ENCODE assay signal across 31 cellular contexts in genomic region chr2:215149894-215150293, GRCh38. TPM values are rescaled to one million over a fixed set of nuclear protein-coding genes. Genes with fewer than 3 reads are reported as not detected.
"Had no signal": no experiment of that assay in that cellular context is flagged by ENCODE, and none has a peak within 500 bp of the region (broad histone marks: within the 10 kb centered on the region; RNA-seq: fewer than 3 reads in every experiment).

No MANE protein-coding gene starts in this region.

- H3K36me3 Mint-ChIP-seq: naive thymus-derived CD8-positive, alpha-beta T cell; natural killer cell treated with Interleukin-12 subunit alpha and Interleukin-12 subunit beta and Interleukin-15 and Interleukin-18, amount 100 ng/mL, for 72 hours; stimulated activated memory B cell treated with anti-CD40 and anti-IgM and Interleukin-4, amounts not matched to agents 10 μg/mL and 1 μg/mL and 100 μg/mL, for 72 hours; type B pancreatic cell had no signal

- H3K4me3 ChIP-seq: pancreas, prostate gland, right lobe of liver, sigmoid colon, suprapubic skin, testis, tibial artery, transverse colon, upper lobe of right lung, uterus had no signal

- H3K27ac Mint-ChIP-seq: naive thymus-derived CD8-positive, alpha-beta T cell; natural killer cell treated with Interleukin-12 subunit alpha and Interleukin-12 subunit beta and Interleukin-15 and Interleukin-18, amount 100 ng/mL, for 72 hours; nephron progenitor cell; stimulated activated memory B cell treated with anti-CD40 and anti-IgM and Interleukin-4, amounts not matched to agents 10 μg/mL and 1 μg/mL and 100 μg/mL, for 72 hours; stimulated activated naive CD8-positive, alpha-beta T cell treated with anti-CD3 and anti-CD28 coated beads, Interleukin-15, amount 100 ng/mL, for 72 hours; type B pancreatic cell had no signal

- H3K27me3 Mint-ChIP-seq: natural killer cell treated with Interleukin-12 subunit alpha and Interleukin-12 subunit beta and Interleukin-15 and Interleukin-18, amount 100 ng/mL, for 72 hours; stimulated activated memory B cell treated with anti-CD40 and anti-IgM and Interleukin-4, amounts not matched to agents 10 μg/mL and 1 μg/mL and 100 μg/mL, for 72 hours; stimulated activated naive CD8-positive, alpha-beta T cell treated with anti-CD3 and anti-CD28 coated beads, Interleukin-15, amount 100 ng/mL, for 72 hours; type B pancreatic cell had no signal

- ATAC-seq: naive thymus-derived CD8-positive, alpha-beta T cell; pancreas; right cardiac atrium; right lobe of liver; stimulated activated memory B cell treated with anti-CD40 and anti-IgM and Interleukin-4, amounts not matched to agents 10 μg/mL and 1 μg/mL and 100 μg/mL, for 72 hours; stimulated activated naive CD8-positive, alpha-beta T cell treated with anti-CD3 and anti-CD28 coated beads, Interleukin-15, amount 100 ng/mL, for 72 hours; stimulated activated naive CD8-positive, alpha-beta T cell treated with anti-CD3 and anti-CD28 coated beads, Interleukin-15, Interleukin-2, amounts not matched to agents 100 U/mL and 50 U/mL, for 24 hours; upper lobe of right lung had no signal

- H3K4me1 ChIP-seq: pancreas, prostate gland, right lobe of liver, sigmoid colon, suprapubic skin, testis, tibial artery, transverse colon, upper lobe of right lung, uterus had no signal

- H3K9me3 Mint-ChIP-seq: naive thymus-derived CD8-positive, alpha-beta T cell; nephron progenitor cell; neural crest cell; stimulated activated memory B cell treated with anti-CD40 and anti-IgM and Interleukin-4, amounts not matched to agents 10 μg/mL and 1 μg/mL and 100 μg/mL, for 72 hours; stimulated activated naive CD8-positive, alpha-beta T cell treated with anti-CD3 and anti-CD28 coated beads, Interleukin-15, amount 100 ng/mL, for 72 hours; type B pancreatic cell had no signal

- H3K9me3 ChIP-seq: neutrophil, pancreas, prostate gland, right lobe of liver, sigmoid colon, suprapubic skin, testis, tibial artery, transverse colon, upper lobe of right lung, uterus had no signal

- H3K27ac ChIP-seq: neutrophil, pancreas, prostate gland, right lobe of liver, sigmoid colon, suprapubic skin, testis, tibial artery, transverse colon, upper lobe of right lung, uterus had no signal

- H3K4me1 Mint-ChIP-seq: naive thymus-derived CD8-positive, alpha-beta T cell; nephron progenitor cell; neural crest cell; stimulated activated memory B cell treated with anti-CD40 and anti-IgM and Interleukin-4, amounts not matched to agents 10 μg/mL and 1 μg/mL and 100 μg/mL, for 72 hours; stimulated activated naive CD8-positive, alpha-beta T cell treated with anti-CD3 and anti-CD28 coated beads, Interleukin-15, amount 100 ng/mL, for 72 hours had no signal

- H3K4me3 Mint-ChIP-seq: naive thymus-derived CD8-positive, alpha-beta T cell; natural killer cell treated with Interleukin-12 subunit alpha and Interleukin-12 subunit beta and Interleukin-15 and Interleukin-18, amount 100 ng/mL, for 72 hours; nephron progenitor cell; neural crest cell; stimulated activated memory B cell treated with anti-CD40 and anti-IgM and Interleukin-4, amounts not matched to agents 10 μg/mL and 1 μg/mL and 100 μg/mL, for 72 hours; stimulated activated naive CD8-positive, alpha-beta T cell treated with anti-CD3 and anti-CD28 coated beads, Interleukin-15, amount 100 ng/mL, for 72 hours; type B pancreatic cell had no signal

- FAIRE-seq: pancreas, small intestine had no signal

- H3K36me3 ChIP-seq: neutrophil, pancreas, prostate gland, right lobe of liver, sigmoid colon, suprapubic skin, tibial artery, transverse colon, upper lobe of right lung, uterus had no signal

- DNase-seq: naive thymus-derived CD8-positive, alpha-beta T cell; nephron progenitor cell; nucleus accumbens; pancreas; right cardiac atrium; right lobe of liver; sigmoid colon; small intestine; stimulated activated CD4-positive, alpha-beta T cell treated with anti-CD3 and anti-CD28 coated beads, Interleukin-15, amount 100 ng/mL, for 24 hours; stimulated activated CD4-positive, alpha-beta T cell treated with anti-CD3 and anti-CD28 coated beads, Interleukin-2, amount 100 ng/mL, for 24 hours; stimulated activated CD4-positive, alpha-beta T cell treated with anti-CD3 and anti-CD28 coated beads, Interleukin-2, amount 100 ng/mL, for 48 hours; stimulated activated CD4-positive, alpha-beta T cell treated with anti-CD3 and anti-CD28 coated beads, Interleukin-4, amount 100 ng/mL, for 24 hours; stimulated activated naive CD4-positive, alpha-beta T cell; stimulated activated naive CD8-positive, alpha-beta T cell treated with anti-CD3 and anti-CD28 coated beads, Interleukin-15, amount 100 ng/mL, for 72 hours; stimulated activated naive CD8-positive, alpha-beta T cell treated with anti-CD3 and anti-CD28 coated beads, Interleukin-15, Interleukin-2, amounts not matched to agents 100 U/mL and 50 U/mL, for 24 hours; substantia nigra; testis; tibial artery; transverse colon; upper lobe of right lung; uterus had no signal

- H3K27me3 ChIP-seq: neutrophil, pancreas, right lobe of liver, sigmoid colon, suprapubic skin, testis, tibial artery, transverse colon, upper lobe of right lung, uterus had no signal

RNA-seq across cellular contexts. Expression of gene ABCA12, which starts 11.5 kb away (rescaled TPM):
- total RNA-seq: naive thymus-derived CD8-positive, alpha-beta T cell; natural killer cell treated with Interleukin-12 subunit alpha and Interleukin-12 subunit beta and Interleukin-15 and Interleukin-18, amount 100 ng/mL, for 72 hours; omental fat pad; posterior vena cava; right cardiac atrium; right lobe of liver; skeletal muscle tissue had no signal
- polyA plus RNA-seq: naive thymus-derived CD8-positive, alpha-beta T cell; pancreas; right cardiac atrium had no signal
